ENCODE assay signal across 24 cellular contexts in the genomic region with DNA sequence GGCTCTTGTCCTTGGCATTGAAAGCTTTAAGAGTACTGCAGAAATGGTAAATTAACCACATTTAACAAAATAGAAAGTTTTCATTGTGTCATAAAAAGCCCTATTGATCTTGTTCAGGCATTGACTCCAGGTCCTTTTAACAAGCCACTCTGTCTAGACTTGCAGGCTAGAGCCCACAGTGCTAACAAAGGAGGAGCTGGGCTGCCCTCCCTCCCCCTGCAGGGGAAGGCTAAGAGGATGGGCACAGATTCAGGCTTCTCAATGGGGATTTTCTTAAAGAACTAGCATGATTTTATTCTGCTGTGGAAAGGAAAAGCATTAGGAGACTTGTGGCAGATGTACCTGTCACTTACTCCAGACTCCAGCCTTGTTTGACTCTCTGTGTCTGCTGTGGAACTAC.
A peak's percentile ranks its signal among the peaks of the same experiment; 100 is the strongest.
DNase-seq lines count a peak whose midpoint lies in the region; ATAC-seq and TF ChIP-seq lines count a peak whose summit lies in the region.
"Had no signal": no experiment of that assay in that cellular context is flagged by ENCODE, and none has a peak within 500 bp of the region (broad histone marks: within the 10 kb centered on the region; RNA-seq: fewer than 3 reads in every experiment).

No MANE protein-coding gene starts in this region.

- DNase-seq in D341Med (ENCODE audit: low spot score): peak; percentile 48
- DNase-seq in H9: peak; percentile 39
- DNase-seq in NCI-H69 (lab: John Stamatoyannopoulos, UW): peak; percentile 91
- DNase-seq in iPS-NIHi11 (ENCODE audit: low spot score): peak; percentile 32
- DNase-seq in SHP77 treated with DMSO at 0.1 percent for 48 hours (lab: John Stamatoyannopoulos, UW): no peak
- DNase-seq in DMS153 (lab: John Stamatoyannopoulos, UW): no peak
- DNase-seq in stimulated activated naive CD4-positive, alpha-beta T cell treated with Interleukin-2 at 50 U/mL for 16 hours (lab: John Stamatoyannopoulos, UW): no peak
- DNase-seq: activated CD4-positive, alpha-beta T cell treated with anti-CD3 and anti-CD28 coated beads for 4 hours; activated CD8-positive, alpha-beta memory T cell treated with anti-CD3 and anti-CD28 coated beads, Interleukin-2, amount 10 ng/mL, durations not matched to agents 7 days and 5 days; CD4-positive, CD25-positive, alpha-beta regulatory T cell; DND-41; effector memory CD4-positive, alpha-beta T cell; NCI-H526 treated with DMSO at 0.1 percent for 48 hours; PC-3; psoas muscle; SIG-M5; stimulated activated CD4-positive, alpha-beta T cell treated with anti-CD3 and anti-CD28 coated beads, Interleukin-2, amount 100 ng/mL, for 48 hours had no signal

- no peak overlapping the region for H2BK5ac ChIP-seq in H9 (ENCODE audit: insufficient read length, low read length)

- no peak overlapping the region for H3K4me2 ChIP-seq in H9 (ENCODE audit: insufficient read depth, insufficient read length, low read length)
- H3K4me2 ChIP-seq: smooth muscle cell had no signal

- no peak overlapping the region for H3K27ac ChIP-seq in H9 (ENCODE audit: insufficient read length, low read depth, low read length)
- H3K27ac ChIP-seq: esophagus muscularis mucosa, gastroesophageal sphincter, psoas muscle, tibial nerve had no signal

- no peak overlapping the region for H3K23ac ChIP-seq in H9 (ENCODE audit: insufficient read length, low read depth, low read length)

- peaks cover 20% of the 10 kb centered on the region in 2 experiments for H3K4me1 Mint-ChIP-seq in H9
- H3K4me1 Mint-ChIP-seq: activated CD8-positive, alpha-beta memory T cell treated with anti-CD3 and anti-CD28 coated beads, Interleukin-2, amount 10 ng/mL, durations not matched to agents 7 days and 5 days; CD4-positive, CD25-positive, alpha-beta regulatory T cell had no signal

- H3K18ac ChIP-seq in H9 (ENCODE audit: insufficient read length, low read depth, low read length): no peak overlapping the region

- no peaks in the 10 kb centered on the region for H4K20me1 ChIP-seq in H9 (ENCODE audit: control insufficient read depth, insufficient read depth, insufficient read length)

- no peak overlapping the region for H3K14ac ChIP-seq in H9 (ENCODE audit: insufficient read depth, low read length)

- H3K27me3 Mint-ChIP-seq in H9 (ENCODE audit: low read depth): no peaks in the 10 kb centered on the region
- H3K27me3 Mint-ChIP-seq: activated CD8-positive, alpha-beta memory T cell treated with anti-CD3 and anti-CD28 coated beads, Interleukin-2, amount 10 ng/mL, durations not matched to agents 7 days and 5 days; CD4-positive, CD25-positive, alpha-beta regulatory T cell had no signal

- no peak for ATAC-seq in GM21381 (IDR thresholded peaks at IDR 0.05; ENCODE audit: unreplicated experiment)
- ATAC-seq: activated CD8-positive, alpha-beta memory T cell treated with anti-CD3 and anti-CD28 coated beads, Interleukin-2, amount 10 ng/mL, durations not matched to agents 7 days and 5 days; gastroesophageal sphincter; PC-3; psoas muscle had no signal

- no peak overlapping the region for H3K56ac ChIP-seq in H9 (ENCODE audit: insufficient read length, low read depth, low read length)

- H3K79me2 ChIP-seq in H9 (ENCODE audit: insufficient read depth, low read length): no peaks in the 10 kb centered on the region

- H3K27ac Mint-ChIP-seq in H9: peak overlapping the region in 1 of 3 experiments; percentile 8; a peak in 2 of 7 replicates
- H3K27ac Mint-ChIP-seq: activated CD8-positive, alpha-beta memory T cell treated with anti-CD3 and anti-CD28 coated beads, Interleukin-2, amount 10 ng/mL, durations not matched to agents 7 days and 5 days; activated naive CD8-positive, alpha-beta T cell; CD4-positive, CD25-positive, alpha-beta regulatory T cell; stimulated activated naive CD8-positive, alpha-beta T cell treated with anti-CD3 and anti-CD28 coated beads, Interleukin-15, Interleukin-2, amounts not matched to agents 100 ng/mL and 50 ng/mL, for 24 hours had no signal

- no peak overlapping the region for H4K5ac ChIP-seq in H9 (ENCODE audit: insufficient read length, low read depth, low read length)

- no peak overlapping the region for H3K9ac ChIP-seq in H9 (ENCODE audit: extremely low read depth, insufficient read length, low read length)

- no peak overlapping the region for H3K4me3 Mint-ChIP-seq in H9
- H3K4me3 Mint-ChIP-seq: activated CD8-positive, alpha-beta memory T cell treated with anti-CD3 and anti-CD28 coated beads, Interleukin-2, amount 10 ng/mL, durations not matched to agents 7 days and 5 days; activated naive CD8-positive, alpha-beta T cell; CD4-positive, CD25-positive, alpha-beta regulatory T cell; stimulated activated naive CD8-positive, alpha-beta T cell treated with anti-CD3 and anti-CD28 coated beads, Interleukin-15, Interleukin-2, amounts not matched to agents 100 ng/mL and 50 ng/mL, for 24 hours had no signal

- no peaks in the 10 kb centered on the region for H3K23me2 ChIP-seq in H9 (ENCODE audit: insufficient read length, low read depth, low read length, poor library complexity, severe bottlenecking)

- H4K8ac ChIP-seq in H9 (replicated peaks; ENCODE audit: insufficient read length, low read depth, low read length): no peak overlapping the region

- H3K9me3 Mint-ChIP-seq in H9: peaks cover 4 to 5% of the 10 kb centered on the region in 2 experiments; a peak in 1 of 5 replicates
- H3K9me3 Mint-ChIP-seq: stimulated activated naive CD8-positive, alpha-beta T cell treated with anti-CD3 and anti-CD28 coated beads, Interleukin-15, Interleukin-2, amounts not matched to agents 100 ng/mL and 50 ng/mL, for 24 hours had no signal

- H2AFZ ChIP-seq in H9 (ENCODE audit: low read length): no peak overlapping the region

- TF ChIP-seq CTCF in H9 (conservative IDR thresholded peaks at IDR 0.05): no peak

- H4K91ac ChIP-seq in H9 (ENCODE audit: insufficient read length, low read depth, low read length): no peak overlapping the region

- no peaks in the 10 kb centered on the region for H3K27me3 ChIP-seq in H9 (ENCODE audit: insufficient read depth, low read length)
- H3K27me3 ChIP-seq: esophagus muscularis mucosa, tibial nerve had no signal

- no peaks in the 10 kb centered on the region for H3K9me3 ChIP-seq in H9 (ENCODE audit: control insufficient read depth, low read depth, low read length)
- H3K9me3 ChIP-seq: esophagus muscularis mucosa, gastroesophageal sphincter, psoas muscle, tibial nerve had no signal

- H2BK12ac ChIP-seq in H9 (ENCODE audit: insufficient read length, low read depth, low read length): no peak overlapping the region

- H2BK15ac ChIP-seq in H9 (ENCODE audit: low read depth, low read length): no peak overlapping the region

- no peaks in the 10 kb centered on the region for H3K79me1 ChIP-seq in H9 (ENCODE audit: insufficient read depth, low read depth, low read length, poor library complexity, severe bottlenecking)

- H3K36me3 Mint-ChIP-seq in H9 (ENCODE audit: insufficient read depth in 1 of 3, low read depth in 3 of 3): peaks cover 0 to 8% (median 0%) of the 10 kb centered on the region in 3 experiments; a peak in 2 of 7 replicates
- H3K36me3 Mint-ChIP-seq: activated CD8-positive, alpha-beta memory T cell treated with anti-CD3 and anti-CD28 coated beads, Interleukin-2, amount 10 ng/mL, durations not matched to agents 7 days and 5 days; activated naive CD8-positive, alpha-beta T cell; CD4-positive, CD25-positive, alpha-beta regulatory T cell had no signal

- no peak overlapping the region for H3T11ph ChIP-seq in H9 (ENCODE audit: low read length)

- H2BK120ac ChIP-seq in H9 (ENCODE audit: low read depth, low read length, poor library complexity, severe bottlenecking): no peak overlapping the region

- H2AK5ac ChIP-seq in H9 (ENCODE audit: insufficient read length, low read length): no peak overlapping the region

- no peaks in the 10 kb centered on the region; the same call in 1 of the 2 replicates for H3K4me1 ChIP-seq in H9 (ENCODE audit: insufficient read depth, low read length)
- H3K4me1 ChIP-seq: esophagus muscularis mucosa, gastroesophageal sphincter, psoas muscle, tibial nerve had no signal

- H2BK20ac ChIP-seq in H9 (ENCODE audit: low read depth, low read length, poor library complexity, severe bottlenecking): no peak overlapping the region

- no peak overlapping the region for H3K4ac ChIP-seq in H9 (ENCODE audit: low read depth, low read length)

Comparison
In these comparisons a context has a peak if more than half of its experiments do, and no peak if none do; other contexts are left out.
1. DNase-seq: peak in D341Med (single experiment), H9 (single experiment), NCI-H69 (single experiment) and iPS-NIHi11 (single experiment); none in SHP77 treated with DMSO at 0.1 percent for 48 hours (single experiment), DMS153 (single experiment) and stimulated activated naive CD4-positive, alpha-beta T cell treated with Interleukin-2 at 50 U/mL for 16 hours (single experiment).